ENCODE assay signal across 20 cellular contexts in genomic region chr19:15913384-15913783, GRCh38. TPM values are rescaled to one million over a fixed set of nuclear protein-coding genes. Genes with fewer than 3 reads are reported as not detected.
A peak's percentile ranks its signal among the peaks of the same experiment; 100 is the strongest.
DNase-seq lines count a peak whose midpoint lies in the region; TF ChIP-seq lines count a peak whose summit lies in the region.
"Had no signal": no experiment of that assay in that cellular context is flagged by ENCODE, and none has a peak within 500 bp of the region (broad histone marks: within the 10 kb centered on the region; RNA-seq: fewer than 3 reads in every experiment).

No MANE protein-coding gene starts in this region.

- H3K4me1 Mint-ChIP-seq in activated naive CD4-positive, alpha-beta T cell treated with anti-CD3 and anti-CD28 coated beads, Interleukin-2, amount 10 ng/mL, durations not matched to agents 7 days and 5 days: no peaks in the 10 kb centered on the region
- H3K4me1 Mint-ChIP-seq: GM23338, H9 had no signal

- TF ChIP-seq POLR2A in esophagus muscularis mucosa (IDR thresholded peaks at IDR 0.05; ENCODE audit: low read depth) (no peak), stomach (IDR thresholded peaks at IDR 0.05) (no peak), testis (IDR thresholded peaks at IDR 0.05) (no peak)

- H3K4me3 ChIP-seq in esophagus muscularis mucosa: no peak overlapping the region
- H3K4me3 ChIP-seq in stomach: no peak overlapping the region
- H3K4me3 ChIP-seq in testis: no peak overlapping the region
- H3K4me3 ChIP-seq: A549, GM23338 had no signal

- no peak for TF ChIP-seq EP300 in esophagus muscularis mucosa (IDR thresholded peaks at IDR 0.05)
- no peak for TF ChIP-seq EP300 in stomach (IDR thresholded peaks at IDR 0.05)

- TF ChIP-seq CTCF in esophagus muscularis mucosa (IDR thresholded peaks at IDR 0.05) (no peak), stomach (IDR thresholded peaks at IDR 0.05) (no peak), testis (IDR thresholded peaks at IDR 0.05) (no peak)

- H3K4me3 Mint-ChIP-seq in activated naive CD4-positive, alpha-beta T cell treated with anti-CD3 and anti-CD28 coated beads, Interleukin-2, amount 10 ng/mL, durations not matched to agents 7 days and 5 days: no peak overlapping the region
- H3K4me3 Mint-ChIP-seq: CD4-positive, alpha-beta memory T cell; GM23338; H9; HFFc6 had no signal

- H3K27me3 Mint-ChIP-seq in activated naive CD4-positive, alpha-beta T cell treated with anti-CD3 and anti-CD28 coated beads, Interleukin-2, amount 10 ng/mL, durations not matched to agents 7 days and 5 days: peaks cover 45% of the 10 kb centered on the region

- H3K9me3 ChIP-seq in esophagus muscularis mucosa: peaks cover 0 to 14% (median 13%) of the 10 kb centered on the region in 4 donors
- peaks cover 4 to 25% (median 16%) of the 10 kb centered on the region in 4 donors for H3K9me3 ChIP-seq in stomach
- H3K9me3 ChIP-seq in testis: no peaks in the 10 kb centered on the region
- H3K9me3 ChIP-seq: Caco-2 had no signal

- H3K36me3 ChIP-seq in esophagus muscularis mucosa: no peaks in the 10 kb centered on the region
- H3K36me3 ChIP-seq in stomach: peaks cover 0 to 19% (median 8%) of the 10 kb centered on the region in 4 donors
- H3K36me3 ChIP-seq in testis (ENCODE audit: low read depth, missing control alignments): no peaks in the 10 kb centered on the region

- peak; percentile 27 for DNase-seq in activated effector memory CD4-positive, alpha-beta T cell treated with anti-CD3 and anti-CD28 coated beads, Interleukin-2, amount 50 U/mL, for 16 hours
- DNase-seq in activated effector memory CD4-positive, alpha-beta T cell treated with Interleukin-2 at 50 U/mL for 16 hours: no peak
- peak; percentile 0 for DNase-seq in HEK293T (ENCODE audit: extremely low spot score)
- DNase-seq in esophagus muscularis mucosa (ENCODE audit: extremely low spot score): peak; percentile 50
- DNase-seq in stomach: peak; percentile 13
- DNase-seq in testis: no peak
- no peak for DNase-seq in activated naive CD4-positive, alpha-beta T cell treated with anti-CD3 and anti-CD28 coated beads, Interleukin-2, amount 10 ng/mL, durations not matched to agents 7 days and 5 days
- DNase-seq: 8988T; ACHN; C1 segment of cervical spinal cord; Caco-2; CD4-positive, alpha-beta memory T cell; DMS153; DND-41; H9; HFFc6 had no signal

- H3K27ac ChIP-seq in esophagus muscularis mucosa (replicated peaks in 1 of 4): no peak overlapping the region
- H3K27ac ChIP-seq in stomach: no peak overlapping the region
- H3K27ac ChIP-seq in testis: no peak overlapping the region
- H3K27ac ChIP-seq: A549 had no signal

- H3K27ac Mint-ChIP-seq in activated naive CD4-positive, alpha-beta T cell treated with anti-CD3 and anti-CD28 coated beads, Interleukin-2, amount 10 ng/mL, durations not matched to agents 7 days and 5 days: no peak overlapping the region
- H3K27ac Mint-ChIP-seq: GM23338, H9, HFFc6 had no signal

- POLR2A ChIA-PET in HEK293T (lab: Yijun Ruan, JAX): no interaction called here

- H3K36me3 Mint-ChIP-seq in activated naive CD4-positive, alpha-beta T cell treated with anti-CD3 and anti-CD28 coated beads, Interleukin-2, amount 10 ng/mL, durations not matched to agents 7 days and 5 days: peaks cover 2% of the 10 kb centered on the region
- H3K36me3 Mint-ChIP-seq: CD4-positive, alpha-beta memory T cell had no signal

- intact Hi-C loops in esophagus muscularis mucosa (cut with DNase I): no loop called here
- intact Hi-C loops in stomach (cut with DNase I; ENCODE audit: low total_unique reads): no loop called here
- intact Hi-C loops in testis (cut with DNase I; ENCODE audit: low total_unique reads): no loop called here

- 49% methylated on average over 4 of the region's 6 CpGs for WGBS in esophagus muscularis mucosa
- WGBS in stomach, 5 donors: 53 to 70% (median 56%) methylated on average over 6 of the region's 6 CpGs
- WGBS in testis, 2 donors: 47 to 70% methylated on average over 3 to 6 of the region's 6 CpGs

- H3K27me3 ChIP-seq in esophagus muscularis mucosa (peaks cover 0 to 64% (median 26%) of the 10 kb centered on the region in 4 donors), stomach (peaks cover 7 to 51% (median 9%) of the 10 kb centered on the region in 3 donors), testis (no peaks in the 10 kb centered on the region)

- peaks cover 3% of the 10 kb centered on the region for H3K9me3 Mint-ChIP-seq in activated naive CD4-positive, alpha-beta T cell treated with anti-CD3 and anti-CD28 coated beads, Interleukin-2, amount 10 ng/mL, durations not matched to agents 7 days and 5 days

- CTCF ChIA-PET in HEK293T (lab: Yijun Ruan, JAX): no interaction called here
- CTCF ChIA-PET in activated naive CD4-positive, alpha-beta T cell treated with anti-CD3 and anti-CD28 coated beads, Interleukin-2, amount 10 ng/mL, durations not matched to agents 7 days and 5 days (lab: Charles Lee): interaction anchor here (0.6 kb wide), 1 partner anchor 287 kb away, joined by 3 read pairs; no protein-coding TSS in a partner anchor

- peaks cover 0 to 5% (median 4%) of the 10 kb centered on the region in 4 donors for H3K4me1 ChIP-seq in esophagus muscularis mucosa
- H3K4me1 ChIP-seq in stomach: peaks cover 0 to 7% (median 2%) of the 10 kb centered on the region in 4 donors
- H3K4me1 ChIP-seq in testis: no peaks in the 10 kb centered on the region
- H3K4me1 ChIP-seq: A549, Caco-2 had no signal

TF ChIP-seq in HEK293T, 16 proteins besides CTCF, POLR2A, EP300 and RAD21:
- TF ChIP-seq LEF1 (IDR thresholded peaks at IDR 0.05; ENCODE audit: borderline replicate concordance) (no peak), FOXK2 (IDR thresholded peaks at IDR 0.05) (no peak), ARNT (IDR thresholded peaks at IDR 0.05) (no peak), ELF4 (IDR thresholded peaks at IDR 0.05) (no peak), TARDBP (IDR thresholded peaks at IDR 0.05) (no peak), FOXA1 (IDR thresholded peaks at IDR 0.05) (no peak), BHLHE40 (IDR thresholded peaks at IDR 0.05; ENCODE audit: borderline replicate concordance) (no peak), NFRKB (IDR thresholded peaks at IDR 0.05) (no peak), SP1 (IDR thresholded peaks at IDR 0.05) (no peak)

RNA-seq across cellular contexts. Expression of gene CYP4F2, which starts 15.5 kb away (rescaled TPM):
- total RNA-seq in esophagus muscularis mucosa (not detected), stomach (100 to 1,000 TPM in 1 of 5 donors, not detected in 4; 121 TPM), testis (1 to 10 TPM; 3.3 to 4.1 TPM)
- polyA plus RNA-seq in stomach (under 1 TPM in 1 of 3 donors, not detected in 2; 0.13 TPM), testis (ENCODE audit: insufficient read depth, low read depth, low replicate concordance) (1.8 TPM)
- total RNA-seq: Caco-2; CD4-positive, alpha-beta memory T cell; GM23338; H9; HFFc6 had no signal
- polyA plus RNA-seq: BJ; CD4-positive, alpha-beta memory T cell; GM23338 had no signal

RNA-seq across cellular contexts. Expression of gene CYP4F11, which starts 20.9 kb away (rescaled TPM):
- under 1 TPM in 2 of 4 donors, not detected in 2; 0.32 to 0.66 TPM for total RNA-seq in esophagus muscularis mucosa
- total RNA-seq in stomach: 10 to 100 TPM in 3 of 5 donors, under 1 TPM in 1, not detected in 1; 0.18 to 20.0 (median 13.4) TPM
- 1 to 10 TPM in 1 of 3 donors, under 1 TPM in 2; 0.61 to 1.5 (median 0.85) TPM for polyA plus RNA-seq in stomach
- total RNA-seq in testis: 1 to 10 TPM; 2.6 to 4.3 TPM
- polyA plus RNA-seq in testis (ENCODE audit: insufficient read depth, low read depth, low replicate concordance): 3.0 TPM
- total RNA-seq: Caco-2; CD4-positive, alpha-beta memory T cell; GM23338; H9; HFFc6 had no signal
- polyA plus RNA-seq: BJ; CD4-positive, alpha-beta memory T cell; GM23338 had no signal

RNA-seq across cellular contexts. Expression of gene OR10H4, which starts 35.4 kb away (rescaled TPM):
- total RNA-seq in esophagus muscularis mucosa: not detected
- total RNA-seq in stomach: not detected
- not detected for polyA plus RNA-seq in stomach
- under 1 TPM in 1 of 2 donors, not detected in 1; 0.31 TPM for total RNA-seq in testis
- polyA plus RNA-seq in testis (ENCODE audit: insufficient read depth, low read depth, low replicate concordance): not detected
- total RNA-seq: Caco-2; CD4-positive, alpha-beta memory T cell; GM23338; H4; H9; HFFc6 had no signal
- polyA plus RNA-seq: A549; BJ; CD4-positive, alpha-beta memory T cell; GM23338 had no signal

Comparison
In these comparisons a context has a peak if more than half of its experiments do, and no peak if none do; other contexts are left out.
1. DNase-seq: peak in activated effector memory CD4-positive, alpha-beta T cell treated with anti-CD3 and anti-CD28 coated beads, Interleukin-2, amount 50 U/mL, for 16 hours (single experiment), HEK293T (single experiment), esophagus muscularis mucosa (single experiment) and stomach (single experiment); none in activated effector memory CD4-positive, alpha-beta T cell treated with Interleukin-2 at 50 U/mL for 16 hours (single experiment), testis (single experiment) and activated naive CD4-positive, alpha-beta T cell treated with anti-CD3 and anti-CD28 coated beads, Interleukin-2, amount 10 ng/mL, durations not matched to agents 7 days and 5 days (single experiment).